ENCODE assay signal across 10 cellular contexts in genomic region chr20:17281478-17281877, GRCh38. TPM values are rescaled to one million over a fixed set of nuclear protein-coding genes. Genes with fewer than 3 reads are reported as not detected.
DNase-seq lines count a peak whose midpoint lies in the region; ATAC-seq, FAIRE-seq and TF ChIP-seq lines count a peak whose summit lies in the region.
"Had no signal": no experiment of that assay in that cellular context is flagged by ENCODE, and none has a peak within 500 bp of the region (broad histone marks: within the 10 kb centered on the region; RNA-seq: fewer than 3 reads in every experiment).

No MANE protein-coding gene starts in this region.

- H4K91ac ChIP-seq in trophoblast cell (ENCODE audit: low read depth, low read length): no peak overlapping the region

- H3K79me2 ChIP-seq in MM.1S (ENCODE audit: low read length): no peaks in the 10 kb centered on the region
- H3K79me2 ChIP-seq in K562 (ENCODE audit: control insufficient read depth, insufficient read depth, low read length): no peaks in the 10 kb centered on the region
- no peaks in the 10 kb centered on the region for H3K79me2 ChIP-seq in trophoblast cell (ENCODE audit: control insufficient read depth, insufficient read depth, low read length, poor library complexity)

- H3K27ac Mint-ChIP-seq in activated CD4-positive, alpha-beta T cell treated with anti-CD3 and anti-CD28 coated beads for 36 hours: no peak overlapping the region
- H3K27ac Mint-ChIP-seq: dendritic cell treated with granulocyte-macrophage colony-stimulating factor and Interleukin-4, amounts not matched to agents 40 ng/mL and 50 ng/mL, for 4 days had no signal

- H3K4me3 Mint-ChIP-seq in activated CD4-positive, alpha-beta T cell treated with anti-CD3 and anti-CD28 coated beads for 36 hours: no peak overlapping the region
- H3K4me3 Mint-ChIP-seq: dendritic cell treated with granulocyte-macrophage colony-stimulating factor and Interleukin-4, amounts not matched to agents 40 ng/mL and 50 ng/mL, for 4 days had no signal

- no peaks in the 10 kb centered on the region for H3K36me3 ChIP-seq in MM.1S (replicated peaks; ENCODE audit: insufficient read depth, low read length)
- no peaks in the 10 kb centered on the region for H3K36me3 ChIP-seq in K562 (ENCODE audit: control insufficient read depth, insufficient read depth, low read length)
- H3K36me3 ChIP-seq in trophoblast cell (ENCODE audit: control insufficient read depth in 1 of 2, insufficient read depth in 2 of 2, low read length in 2 of 2): no peaks in the 10 kb centered on the region

- no peaks in the 10 kb centered on the region for H3K36me3 Mint-ChIP-seq in activated CD4-positive, alpha-beta T cell treated with anti-CD3 and anti-CD28 coated beads for 36 hours (ENCODE audit: low read depth)

- in situ Hi-C loops in K562 (cut with MboI): no loop called here

- CTCF ChIA-PET in activated CD4-positive, alpha-beta T cell treated with anti-CD3 and anti-CD28 coated beads for 36 hours (lab: Charles Lee): interaction anchor here (1.3 kb wide), 1 partner anchor 15 kb away, joined by 3 read pairs; no protein-coding TSS in a partner anchor
- CTCF ChIA-PET in K562 (lab: Yijun Ruan, JAX; ENCODE audit: low intra/inter-chr PET ratio): no interaction called here

- H3K27me3 ChIP-seq in MM.1S (replicated peaks; ENCODE audit: insufficient read depth, low read length): no peaks in the 10 kb centered on the region
- no peaks in the 10 kb centered on the region for H3K27me3 ChIP-seq in K562 (ENCODE audit: control insufficient read depth in 2 of 2, insufficient read depth in 2 of 2, low read length in 2 of 2)
- no peaks in the 10 kb centered on the region for H3K27me3 ChIP-seq in trophoblast cell (ENCODE audit: insufficient read depth, low read length)

- no peaks in the 10 kb centered on the region for H3F3A ChIP-seq in MM.1S (ENCODE audit: insufficient read depth, low read length)

- BruUV-seq in K562 (replicated peaks; lab: Mats Ljungman, UMichigan): no TSS peak

- H2AFZ ChIP-seq in MM.1S (ENCODE audit: low read length) (no peak overlapping the region), K562 (ENCODE audit: low read depth, low read length) (no peak overlapping the region), trophoblast cell (ENCODE audit: insufficient read depth, low read length, poor library complexity) (no peak overlapping the region)

- H3K4me2 ChIP-seq in MM.1S (ENCODE audit: low read depth, low read length): no peak overlapping the region
- H3K4me2 ChIP-seq in K562 (ENCODE audit: insufficient read depth, low read length): no peak overlapping the region
- H3K4me2 ChIP-seq in trophoblast cell (ENCODE audit: low read length): no peak overlapping the region

- no peaks in the 10 kb centered on the region for H4K20me1 ChIP-seq in MM.1S (ENCODE audit: insufficient read depth, low read length)
- no peaks in the 10 kb centered on the region for H4K20me1 ChIP-seq in K562 (replicated peaks; ENCODE audit: control insufficient read depth, insufficient read depth, low read length)

- no peak overlapping the region for H3K4me3 ChIP-seq in MM.1S (ENCODE audit: low read length)
- H3K4me3 ChIP-seq in K562: no peak overlapping the region
- no peak overlapping the region for H3K4me3 ChIP-seq in trophoblast cell (ENCODE audit: low read depth, low read length)
- H3K4me3 ChIP-seq: skin epidermis had no signal

- H3K18ac ChIP-seq in trophoblast cell (ENCODE audit: low read length): no peak overlapping the region

- FAIRE-seq in K562 (lab: Jason Lieb, UNC) (no peak), RCC 7860 (lab: Jason Lieb, UNC) (no peak)

- H3K9ac ChIP-seq in MM.1S (ENCODE audit: low read length) (no peak overlapping the region), K562 (ENCODE audit: insufficient read depth in 1 of 2, low read depth in 2 of 2, low read length in 2 of 2) (no peak overlapping the region), trophoblast cell (ENCODE audit: low read length) (no peak overlapping the region)

- no peak overlapping the region for H2AK5ac ChIP-seq in trophoblast cell (ENCODE audit: low read length)

- intact Hi-C loops in activated CD4-positive, alpha-beta T cell treated with anti-CD3 and anti-CD28 coated beads for 36 hours (cut with DNase I, micrococcal nuclease): loop anchor here in 1 of 2 experiments (1.0 kb wide), 1 partner anchor 477 kb away; no protein-coding TSS in a partner anchor
- intact Hi-C loops in K562 (cut with micrococcal nuclease): loop anchor here (5.0 kb wide), 1 partner anchor 479 kb away; no protein-coding TSS in a partner anchor

- H4K8ac ChIP-seq in trophoblast cell (ENCODE audit: low read depth, low read length): no peak overlapping the region

- H2BK5ac ChIP-seq in trophoblast cell (ENCODE audit: low read depth, low read length, poor library complexity): no peak overlapping the region

- H2BK12ac ChIP-seq in trophoblast cell (ENCODE audit: low read length): no peak overlapping the region

- no peak; a peak in 1 of 4 replicates for TF ChIP-seq RAD21 in K562 (CRISPR knock-in tag; conservative IDR thresholded peaks at IDR 0.05 in 1 of 2, IDR thresholded peaks at IDR 0.05 in 1 of 2)

- H2BK120ac ChIP-seq in trophoblast cell (ENCODE audit: insufficient read depth, low read length, poor library complexity): no peak overlapping the region

- no peaks in the 10 kb centered on the region for H3K9me1 ChIP-seq in K562 (ENCODE audit: control insufficient read depth, insufficient read depth, low read length)

- H3K79me1 ChIP-seq in trophoblast cell (ENCODE audit: low read length): no peaks in the 10 kb centered on the region

- H3K27me3 Mint-ChIP-seq in activated CD4-positive, alpha-beta T cell treated with anti-CD3 and anti-CD28 coated beads for 36 hours: no peaks in the 10 kb centered on the region
- H3K27me3 Mint-ChIP-seq: dendritic cell treated with granulocyte-macrophage colony-stimulating factor and Interleukin-4, amounts not matched to agents 40 ng/mL and 50 ng/mL, for 4 days had no signal

- H3K23ac ChIP-seq in trophoblast cell (ENCODE audit: low read length): no peak overlapping the region

- no peak for ATAC-seq in activated CD4-positive, alpha-beta T cell treated with anti-CD3 and anti-CD28 coated beads for 36 hours
- peak; percentile 60 for ATAC-seq in K562
- no peak for ATAC-seq in HG02623 (IDR thresholded peaks at IDR 0.05; ENCODE audit: unreplicated experiment)
- no peak for ATAC-seq in HG02759 (IDR thresholded peaks at IDR 0.05; ENCODE audit: unreplicated experiment)

- H3K4me1 ChIP-seq in MM.1S (ENCODE audit: low read length) (no peaks in the 10 kb centered on the region), K562 (replicated peaks in 1 of 2; ENCODE audit: control insufficient read depth in 2 of 2, insufficient read depth in 2 of 2, low read length in 2 of 2) (no peaks in the 10 kb centered on the region), trophoblast cell (ENCODE audit: control insufficient read depth in 1 of 2, insufficient read depth in 2 of 2, low read length in 2 of 2) (peaks cover 0 to 2% of the 10 kb centered on the region in 2 experiments)

- peak; percentile 46 for DNase-seq in activated CD4-positive, alpha-beta T cell treated with anti-CD3 and anti-CD28 coated beads for 36 hours
- DNase-seq in activated CD4-positive, alpha-beta T cell treated with anti-CD3 and anti-CD28 coated beads for 4 hours: no peak
- peak; percentile 44 for DNase-seq in MM.1S
- peak; percentile 4 to 38 (median 9) for DNase-seq in K562 (ENCODE audit: extremely low read depth in 1 of 4, low spot score in 3 of 4)
- DNase-seq in trophoblast cell: peak; percentile 27 to 69
- no peak for DNase-seq in RCC 7860 (ENCODE audit: low spot score)

- POLR2A ChIA-PET in activated CD4-positive, alpha-beta T cell treated with anti-CD3 and anti-CD28 coated beads for 36 hours (lab: Charles Lee): no interaction called here
- POLR2A ChIA-PET in K562 (lab: Yijun Ruan, JAX): no interaction called here

- no peaks in the 10 kb centered on the region for H3K4me1 Mint-ChIP-seq in activated CD4-positive, alpha-beta T cell treated with anti-CD3 and anti-CD28 coated beads for 36 hours

- TF ChIP-seq EP300 in K562 (IDR thresholded peaks at IDR 0.05; ENCODE audit: low read length): no peak

- H3K9me3 ChIP-seq in MM.1S (replicated peaks; ENCODE audit: insufficient read depth, low read length) (no peaks in the 10 kb centered on the region), K562 (replicated peaks; ENCODE audit: control insufficient read depth, insufficient read depth, low read depth, low read length) (no peaks in the 10 kb centered on the region), trophoblast cell (ENCODE audit: insufficient read depth, low read depth, low read length) (no peaks in the 10 kb centered on the region)

- TF ChIP-seq POLR2A in K562 (conservative IDR thresholded peaks at IDR 0.05): no peak

- no peaks in the 10 kb centered on the region for H3K9me2 ChIP-seq in MM.1S (replicated peaks; ENCODE audit: insufficient read depth, low read length)

- H3K14ac ChIP-seq in trophoblast cell (ENCODE audit: low read length): no peak overlapping the region

- H4K12ac ChIP-seq in trophoblast cell (ENCODE audit: low read depth, low read length): no peak overlapping the region

- H3K9me3 Mint-ChIP-seq in activated CD4-positive, alpha-beta T cell treated with anti-CD3 and anti-CD28 coated beads for 36 hours (ENCODE audit: low read depth): peaks cover 6% of the 10 kb centered on the region
- H3K9me3 Mint-ChIP-seq: dendritic cell treated with granulocyte-macrophage colony-stimulating factor and Interleukin-4, amounts not matched to agents 40 ng/mL and 50 ng/mL, for 4 days had no signal

- H3K4ac ChIP-seq in trophoblast cell (ENCODE audit: low read depth, low read length): no peak overlapping the region

- TF ChIP-seq CTCF in MM.1S (IDR thresholded peaks at IDR 0.05; ENCODE audit: low read length): peak; percentile 55
- TF ChIP-seq CTCF in K562 (IDR thresholded peaks at IDR 0.05 in 2 of 3, conservative IDR thresholded peaks at IDR 0.05 in 1 of 3; ENCODE audit: insufficient read depth in 2 of 3, low read depth in 1 of 3, low read length in 3 of 3): peak; percentile 31 to 46 (median 38); a peak in 5 of 6 replicates

- no peak overlapping the region for H3K27ac ChIP-seq in MM.1S (ENCODE audit: low read length)
- H3K27ac ChIP-seq in K562 (ENCODE audit: extremely low read depth, low read depth, low read length): no peak overlapping the region
- H3K27ac ChIP-seq in trophoblast cell (ENCODE audit: low read depth, low read length): no peak overlapping the region
- H3K27ac ChIP-seq: skin epidermis had no signal

RNA-seq across cellular contexts. Expression of gene PCSK2, which starts 54.6 kb away (rescaled TPM):
- not detected for total RNA-seq in activated CD4-positive, alpha-beta T cell treated with anti-CD3 and anti-CD28 coated beads for 36 hours
- not detected in 2 replicates for total RNA-seq in K562 (2011; cell fraction: chromatin; rRNA removed; ENCODE audit: low replicate concordance)
- total RNA-seq in K562 (2011; cell fraction: nucleolus; rRNA removed): not detected in 2 replicates
- total RNA-seq in K562 (2011; cell fraction: nucleoplasm; rRNA removed): not detected in 2 replicates
- total RNA-seq in K562 (2014; rRNA removed) (0.05 TPM in 1 of 2 replicates, not detected in the other), K562 (2014; rRNA removed; fragmentation: Illumina TruSeq; extraction: Trizol) (not detected in 2 replicates), K562 (2015; rRNA removed; fragmentation: Illumina TruSeq; extraction: Trizol) (not detected in 2 replicates), K562 (2021) (0.07 TPM in 1 of 2 replicates, not detected in the other)
- polyA plus RNA-seq in K562 (2011; rRNA removed) (not detected in 2 replicates), K562 (2014; fragmentation: Illumina TruSeq; extraction: Trizol) (not detected in 2 replicates), K562 (2014; fragmentation: Nextera tagmentation; extraction: Ambion mirVana) (not detected), K562 (2014; rRNA removed) (0.04 TPM in 1 of 2 replicates, not detected in the other)
- polyA plus RNA-seq in K562 (2011; cell fraction: cytosol; rRNA removed): not detected in 2 replicates
- polyA plus RNA-seq in K562 (2011; cell fraction: nucleus; rRNA removed): not detected in 2 replicates
- 0.04 TPM in 1 of 2 replicates, not detected in the other for polyA plus RNA-seq in K562 (2012)
- polyA minus RNA-seq in K562 (2011; rRNA and poly(A)+ RNA removed): not detected in 2 replicates
- not detected in 2 replicates for polyA minus RNA-seq in K562 (2011; cell fraction: cytosol; rRNA and poly(A)+ RNA removed)
- not detected in 2 replicates for polyA minus RNA-seq in K562 (2011; cell fraction: nucleus; rRNA and poly(A)+ RNA removed)
- polyA plus RNA-seq in trophoblast cell (2013): 0.04 TPM in 1 of 2 replicates, not detected in the other

Comparison
In these comparisons a context has a peak if more than half of its experiments do, and no peak if none do; other contexts are left out.
1. DNase-seq: peak in activated CD4-positive, alpha-beta T cell treated with anti-CD3 and anti-CD28 coated beads for 36 hours (single experiment), MM.1S (single experiment), K562 (4 of 4) and trophoblast cell (2 of 2); none in activated CD4-positive, alpha-beta T cell treated with anti-CD3 and anti-CD28 coated beads for 4 hours (0 of 2) and RCC 7860 (single experiment).